In genomic region chr20:22001886-22002285, GRCh38 we compare ENCODE assay signal across 10 cellular contexts.
"Had no signal": no experiment of that assay in that cellular context is flagged by ENCODE, and none has a peak within 500 bp of the region (broad histone marks: within the 10 kb centered on the region; RNA-seq: fewer than 3 reads in every experiment).

No MANE protein-coding gene starts in this region.

- H3K4me3 ChIP-seq: ovary, uterus had no signal

- H3K9me3 ChIP-seq: ovary, uterus had no signal

- H3K4me1 Mint-ChIP-seq: activated naive CD8-positive, alpha-beta T cell treated with anti-CD3 and anti-CD28 coated beads, Interleukin-2, amount 10 ng/mL, durations not matched to agents 7 days and 5 days; neural crest cell had no signal

- ATAC-seq: activated T-cell treated with anti-CD3 and anti-CD28 coated beads, Interleukin-2, amount 50 U/mL, for 4 hours had no signal

- H3K27me3 Mint-ChIP-seq: activated CD4-positive, alpha-beta memory T cell treated with anti-CD3 and anti-CD28 coated beads for 36 hours; activated naive CD8-positive, alpha-beta T cell treated with anti-CD3 and anti-CD28 coated beads, Interleukin-2, amount 10 ng/mL, durations not matched to agents 7 days and 5 days had no signal

- H3K27ac Mint-ChIP-seq: activated CD4-positive, alpha-beta memory T cell treated with anti-CD3 and anti-CD28 coated beads for 36 hours; activated naive CD8-positive, alpha-beta T cell treated with anti-CD3 and anti-CD28 coated beads, Interleukin-2, amount 10 ng/mL, durations not matched to agents 7 days and 5 days had no signal

- H3K4me1 ChIP-seq: uterus had no signal

- H3K27me3 ChIP-seq: ovary, uterus had no signal

- FAIRE-seq: small intestine had no signal

- H3K9me3 Mint-ChIP-seq: neural crest cell had no signal

- DNase-seq: activated CD4-positive, alpha-beta memory T cell treated with anti-CD3 and anti-CD28 coated beads for 36 hours; activated gamma-delta T cell; activated naive CD8-positive, alpha-beta T cell treated with anti-CD3 and anti-CD28 coated beads, Interleukin-2, amount 10 ng/mL, durations not matched to agents 7 days and 5 days; activated T-cell treated with anti-CD3 and anti-CD28 coated beads, Interleukin-2, amount 50 U/mL, for 4 hours; aorta; ovary; retina; small intestine; uterus had no signal

- H3K27ac ChIP-seq: ovary, uterus had no signal

- H3K36me3 ChIP-seq: ovary, uterus had no signal

- H3K4me3 Mint-ChIP-seq: activated CD4-positive, alpha-beta memory T cell treated with anti-CD3 and anti-CD28 coated beads for 36 hours; activated naive CD8-positive, alpha-beta T cell treated with anti-CD3 and anti-CD28 coated beads, Interleukin-2, amount 10 ng/mL, durations not matched to agents 7 days and 5 days; activated T-cell treated with anti-CD3 and anti-CD28 coated beads, Interleukin-2, amount 50 U/mL, for 4 hours; neural crest cell had no signal

- H3K36me3 Mint-ChIP-seq: activated CD4-positive, alpha-beta memory T cell treated with anti-CD3 and anti-CD28 coated beads for 36 hours; activated naive CD8-positive, alpha-beta T cell treated with anti-CD3 and anti-CD28 coated beads, Interleukin-2, amount 10 ng/mL, durations not matched to agents 7 days and 5 days had no signal
